Comparison of ENCODE assay signal across 16 cellular contexts in genomic region chr9:21432640-21433425, GRCh38. TPM values are rescaled to one million over a fixed set of nuclear protein-coding genes. Genes with fewer than 3 reads are reported as not detected.
DNase-seq lines count a peak whose midpoint lies in the region; ATAC-seq and TF ChIP-seq lines count a peak whose summit lies in the region.
"Had no signal": no experiment of that assay in that cellular context is flagged by ENCODE, and none has a peak within 500 bp of the region (broad histone marks: within the 10 kb centered on the region; RNA-seq: fewer than 3 reads in every experiment).

No MANE protein-coding gene starts in this region.

- intact Hi-C loops in left ventricle myocardium inferior (cut with micrococcal nuclease) = no loop called here

- no peaks in the 10 kb centered on the region for H3K9me2 ChIP-seq in SK-N-SH

- H3K4me2 ChIP-seq in SK-N-SH = no peak overlapping the region

- 11% methylated on average over 2 of the region's 2 CpGs for WGBS in SK-N-SH (ENCODE audit: low lambda C conversion rate)

- CTCF ChIA-PET in SK-N-SH (lab: Yijun Ruan, JAX) = interaction anchor here (0.7 to 1.9 kb wide), 4 partner anchors 23 to 580 kb away, joined by 3 to 7 read pairs (median 5); no protein-coding TSS in a partner anchor

- no peak for TF ChIP-seq CTCF in SK-N-SH (IDR thresholded peaks at IDR 0.05)
- TF ChIP-seq CTCF in omental fat pad (IDR thresholded peaks at IDR 0.05) = no peak
- TF ChIP-seq CTCF in left ventricle myocardium inferior (IDR thresholded peaks at IDR 0.05; ENCODE audit: borderline replicate concordance) = no peak

- in situ Hi-C loops in HAP-1 (cut with MboI; ENCODE audit: low sequenced_read_pairs) = no loop called here

- TF ChIP-seq RAD21 in SK-N-SH (IDR thresholded peaks at IDR 0.05; ENCODE audit: low read length) = no peak

- ATAC-seq in SK-N-SH treated with all-trans-retinoic acid at 6 μM for 48 hours = no peak
- ATAC-seq in HG02642 (IDR thresholded peaks at IDR 0.05; ENCODE audit: poor library complexity, unreplicated experiment) = peak; percentile 52
- peak; percentile 74 for ATAC-seq in HG03432 (IDR thresholded peaks at IDR 0.05; ENCODE audit: unreplicated experiment)
- no peak for ATAC-seq in omental fat pad (ENCODE audit: low FRiP score)
- ATAC-seq: activated CD8-positive, alpha-beta memory T cell treated with anti-CD3 and anti-CD28 coated beads, Interleukin-2, amount 10 ng/mL, durations not matched to agents 7 days and 5 days; HCT116 had no signal

- no peaks in the 10 kb centered on the region; the same call in 1 of the 2 replicates for H3K27me3 ChIP-seq in SK-N-SH (ENCODE audit: insufficient read depth)
- peaks cover 5% of the 10 kb centered on the region; the same call in 1 of the 2 replicates for H3K27me3 ChIP-seq in HAP-1 (ENCODE audit: low read depth)
- H3K27me3 ChIP-seq in left ventricle myocardium inferior (ENCODE audit: low read depth) = peaks cover 58% of the 10 kb centered on the region
- H3K27me3 ChIP-seq: Peyer's patch had no signal

- POLR2A ChIA-PET in SK-N-SH (lab: Yijun Ruan, JAX) = no interaction called here

- no peaks in the 10 kb centered on the region for H4K20me1 ChIP-seq in SK-N-SH (ENCODE audit: insufficient read depth)

- H3K27ac ChIP-seq in SK-N-SH (ENCODE audit: low read depth in 2 of 2, low read length in 1 of 2) (no peak overlapping the region), left ventricle myocardium inferior (replicated peaks) (no peak overlapping the region)
- H3K27ac ChIP-seq: Peyer's patch had no signal

- no peaks in the 10 kb centered on the region for H3K79me2 ChIP-seq in SK-N-SH (ENCODE audit: insufficient read depth)

- H3F3A ChIP-seq in SK-N-SH (replicated peaks; ENCODE audit: insufficient read depth) = no peaks in the 10 kb centered on the region

- no peak for TF ChIP-seq EP300 in SK-N-SH (IDR thresholded peaks at IDR 0.05; ENCODE audit: borderline replicate concordance in 1 of 2, low read depth in 1 of 2, low read length in 1 of 2)

- no peak overlapping the region for H2AFZ ChIP-seq in SK-N-SH (ENCODE audit: low read depth)

- H3K9me3 ChIP-seq in SK-N-SH = no peaks in the 10 kb centered on the region
- no peaks in the 10 kb centered on the region for H3K9me3 ChIP-seq in HAP-1
- no peaks in the 10 kb centered on the region for H3K9me3 ChIP-seq in left ventricle myocardium inferior (replicated peaks)
- H3K9me3 ChIP-seq: Caco-2, Peyer's patch had no signal

- H3K9ac ChIP-seq in SK-N-SH = no peak overlapping the region

- no peaks in the 10 kb centered on the region for H3K4me1 ChIP-seq in SK-N-SH (ENCODE audit: control insufficient read depth in 1 of 2, insufficient read depth in 2 of 2, low read depth in 1 of 2, low read length in 1 of 2)
- no peaks in the 10 kb centered on the region for H3K4me1 ChIP-seq in HAP-1
- H3K4me1 ChIP-seq in left ventricle myocardium inferior = no peaks in the 10 kb centered on the region
- H3K4me1 ChIP-seq: Caco-2, Peyer's patch had no signal

- H3K36me3 ChIP-seq in SK-N-SH (replicated peaks in 1 of 2; ENCODE audit: control insufficient read depth in 1 of 2, insufficient read depth in 2 of 2, low read length in 1 of 2) (no peaks in the 10 kb centered on the region), HAP-1 (replicated peaks) (no peaks in the 10 kb centered on the region), left ventricle myocardium inferior (no peaks in the 10 kb centered on the region)
- H3K36me3 ChIP-seq: Peyer's patch had no signal

- DNase-seq in SK-N-SH = no peak
- no peak for DNase-seq in NK-92 treated with Interleukin-12 subunit alpha and Interleukin-12 subunit beta, amount 100 ng/mL, for 24 hours (lab: John Stamatoyannopoulos, UW)
- no peak for DNase-seq in HAP-1 (ENCODE audit: low spot score in 2 of 2)
- no peak for DNase-seq in omental fat pad (ENCODE audit: low spot score)
- DNase-seq in left ventricle myocardium inferior = no peak
- DNase-seq: activated CD8-positive, alpha-beta memory T cell treated with anti-CD3 and anti-CD28 coated beads, Interleukin-2, amount 10 ng/mL, durations not matched to agents 7 days and 5 days; activated naive CD8-positive, alpha-beta T cell treated with anti-CD3 and anti-CD28 coated beads, Interleukin-2, amount 10 ng/mL, durations not matched to agents 7 days and 5 days; Caco-2; NCI-H2081; Peyer's patch had no signal

- no peak overlapping the region for H3K4me3 ChIP-seq in SK-N-SH (ENCODE audit: low read depth in 2 of 2, low read length in 1 of 2)
- H3K4me3 ChIP-seq in HAP-1 = no peak overlapping the region
- no peak overlapping the region for H3K4me3 ChIP-seq in left ventricle myocardium inferior
- H3K4me3 ChIP-seq: Peyer's patch had no signal

TF ChIP-seq in SK-N-SH, 30 proteins besides CTCF, POLR2A, EP300 and RAD21 (continues in another document):
- no peak for TF ChIP-seq REST (IDR thresholded peaks at IDR 0.05; ENCODE audit: low read depth, low read length)
- no peak for TF ChIP-seq GATA2 (CRISPR knock-in tag; IDR thresholded peaks at IDR 0.05)

TF ChIP-seq in SK-N-SH treated with all-trans-retinoic acid at 6 μM for 48 hours, 23 proteins besides CTCF, POLR2A, EP300 and RAD21:
- no peak for TF ChIP-seq CSRNP3 (CRISPR knock-in tag; IDR thresholded peaks at IDR 0.05)
- TF ChIP-seq OSR1 (CRISPR knock-in tag; IDR thresholded peaks at IDR 0.05) = no peak
- TF ChIP-seq TSHZ2 (CRISPR knock-in tag; IDR thresholded peaks at IDR 0.05) = no peak
- TF ChIP-seq ARNTL (CRISPR knock-in tag; IDR thresholded peaks at IDR 0.05; ENCODE audit: borderline replicate concordance, low read depth) = no peak

RNA-seq across cellular contexts. Expression of gene IFNA1, which starts 7.4 kb away (rescaled TPM):
- not detected in 2 replicates for polyA plus RNA-seq in SK-N-SH (2012; rRNA removed)
- not detected in 2 replicates for polyA plus RNA-seq in SK-N-SH (2012; cell fraction: cytosol; rRNA removed)
- polyA plus RNA-seq in SK-N-SH (2012; cell fraction: nucleus; rRNA removed) = not detected in 2 replicates
- total RNA-seq in omental fat pad (not detected), left ventricle myocardium inferior (not detected)
- total RNA-seq: A172; activated CD8-positive, alpha-beta memory T cell treated with anti-CD3 and anti-CD28 coated beads, Interleukin-2, amount 10 ng/mL, durations not matched to agents 7 days and 5 days; activated naive CD8-positive, alpha-beta T cell treated with anti-CD3 and anti-CD28 coated beads, Interleukin-2, amount 10 ng/mL, durations not matched to agents 7 days and 5 days; Caco-2; Peyer's patch had no signal

RNA-seq across cellular contexts. Expression of gene IFNA8, which starts 23.9 kb away (rescaled TPM):
- not detected in 2 replicates for polyA plus RNA-seq in SK-N-SH (2012; rRNA removed)
- not detected in 2 replicates for polyA plus RNA-seq in SK-N-SH (2012; cell fraction: cytosol; rRNA removed)
- polyA plus RNA-seq in SK-N-SH (2012; cell fraction: nucleus; rRNA removed) = not detected in 2 replicates
- total RNA-seq in omental fat pad (not detected), left ventricle myocardium inferior (not detected)
- total RNA-seq: A172; activated CD8-positive, alpha-beta memory T cell treated with anti-CD3 and anti-CD28 coated beads, Interleukin-2, amount 10 ng/mL, durations not matched to agents 7 days and 5 days; activated naive CD8-positive, alpha-beta T cell treated with anti-CD3 and anti-CD28 coated beads, Interleukin-2, amount 10 ng/mL, durations not matched to agents 7 days and 5 days; Caco-2; Peyer's patch had no signal
- polyA plus RNA-seq: thymus had no signal

RNA-seq across cellular contexts. Expression of gene IFNA2, which starts 47.6 kb away (rescaled TPM):
- polyA plus RNA-seq in SK-N-SH (2012; rRNA removed) = not detected in 2 replicates
- not detected in 2 replicates for polyA plus RNA-seq in SK-N-SH (2012; cell fraction: cytosol; rRNA removed)
- not detected in 2 replicates for polyA plus RNA-seq in SK-N-SH (2012; cell fraction: nucleus; rRNA removed)
- total RNA-seq in omental fat pad (under 1 TPM in 1 of 4 donors, not detected in 3; 0.75 TPM), left ventricle myocardium inferior (not detected)
- total RNA-seq: A172; activated CD8-positive, alpha-beta memory T cell treated with anti-CD3 and anti-CD28 coated beads, Interleukin-2, amount 10 ng/mL, durations not matched to agents 7 days and 5 days; activated naive CD8-positive, alpha-beta T cell treated with anti-CD3 and anti-CD28 coated beads, Interleukin-2, amount 10 ng/mL, durations not matched to agents 7 days and 5 days; Caco-2; Peyer's patch had no signal
- polyA plus RNA-seq: thymus had no signal

RNA-seq across cellular contexts. Expression of gene IFNE, which starts 49.3 kb away (rescaled TPM):
- polyA plus RNA-seq in SK-N-SH (2012; rRNA removed) = 0.05 and 0.08 TPM in 2 replicates
- not detected in 2 replicates for polyA plus RNA-seq in SK-N-SH (2012; cell fraction: cytosol; rRNA removed)
- 0.16 and 0.42 TPM in 2 replicates for polyA plus RNA-seq in SK-N-SH (2012; cell fraction: nucleus; rRNA removed)
- total RNA-seq in omental fat pad = 1 to 10 TPM in 2 of 4 donors, not detected in 2; 1.7 to 1.8 TPM
- not detected for total RNA-seq in left ventricle myocardium inferior
- total RNA-seq: A172; activated CD8-positive, alpha-beta memory T cell treated with anti-CD3 and anti-CD28 coated beads, Interleukin-2, amount 10 ng/mL, durations not matched to agents 7 days and 5 days had no signal

Comparison
In these comparisons a context has a peak if more than half of its experiments do, and no peak if none do; other contexts are left out.
1. ATAC-seq: peak in HG02642 (single experiment) and HG03432 (single experiment); none in SK-N-SH treated with all-trans-retinoic acid at 6 μM for 48 hours (single experiment) and omental fat pad (single experiment).